Comparison of ENCODE assay signal across 8 cellular contexts in genomic region chr2:16397681-16398475, GRCh38.
"Had no signal": no experiment of that assay in that cellular context is flagged by ENCODE, and none has a peak within 500 bp of the region (broad histone marks: within the 10 kb centered on the region; RNA-seq: fewer than 3 reads in every experiment).

No MANE protein-coding gene starts in this region.

- H3K4me3 Mint-ChIP-seq: GM23338, HFFc6 had no signal

- H3K4me1 ChIP-seq: HAP-1 had no signal

- H3K9me3 Mint-ChIP-seq: GM23338 had no signal

- H3K27ac Mint-ChIP-seq: GM23338, HFFc6 had no signal

- H3K9me3 ChIP-seq: HAP-1 had no signal

- H3K27ac ChIP-seq: HL-60, KMS-11 had no signal

- ATAC-seq: GM23338, HCT116, HepG2 had no signal

- DNase-seq: HFFc6, KBM-7 had no signal

- H3K4me1 Mint-ChIP-seq: GM23338 had no signal

- H3K4me3 ChIP-seq: GM23338, HAP-1 had no signal

- H3K36me3 ChIP-seq: HAP-1 had no signal
